2 cellular contexts compared by ENCODE assay signal in genomic region chr4:112173593-112174559, GRCh38.
TF ChIP-seq lines count a peak whose summit lies in the region.

No MANE protein-coding gene starts in this region.

TF ChIP-seq in SK-N-SH, 30 proteins besides CTCF, POLR2A, EP300 and RAD21 (continued from another document):
- TF ChIP-seq REST (IDR thresholded peaks at IDR 0.05; ENCODE audit: low read depth, low read length) (no peak), POLR2AphosphoS5 (IDR thresholded peaks at IDR 0.05; ENCODE audit: low read depth, low read length) (no peak), EZH2phosphoT487 (IDR thresholded peaks at IDR 0.05; ENCODE audit: borderline replicate concordance, low read depth) (no peak), NRF1 (IDR thresholded peaks at IDR 0.05; ENCODE audit: low read depth, low read length) (no peak), SMC3 (IDR thresholded peaks at IDR 0.05; ENCODE audit: low read depth, low read length) (no peak), GATA2 (CRISPR knock-in tag; IDR thresholded peaks at IDR 0.05) (no peak)
- TF ChIP-seq, protein P1, sequence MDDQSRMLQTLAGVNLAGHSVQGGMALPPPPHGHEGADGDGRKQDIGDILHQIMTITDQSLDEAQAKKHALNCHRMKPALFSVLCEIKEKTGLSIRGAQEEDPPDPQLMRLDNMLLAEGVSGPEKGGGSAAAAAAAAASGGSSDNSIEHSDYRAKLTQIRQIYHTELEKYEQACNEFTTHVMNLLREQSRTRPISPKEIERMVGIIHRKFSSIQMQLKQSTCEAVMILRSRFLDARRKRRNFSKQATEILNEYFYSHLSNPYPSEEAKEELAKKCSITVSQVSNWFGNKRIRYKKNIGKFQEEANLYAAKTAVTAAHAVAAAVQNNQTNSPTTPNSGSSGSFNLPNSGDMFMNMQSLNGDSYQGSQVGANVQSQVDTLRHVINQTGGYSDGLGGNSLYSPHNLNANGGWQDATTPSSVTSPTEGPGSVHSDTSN (IDR thresholded peaks at IDR 0.05): no peak

TF ChIP-seq in SK-N-SH treated with all-trans-retinoic acid at 6 μM for 48 hours, 23 proteins besides CTCF, POLR2A, EP300 and RAD21 (continued from another document):
- TF ChIP-seq, protein P2, sequence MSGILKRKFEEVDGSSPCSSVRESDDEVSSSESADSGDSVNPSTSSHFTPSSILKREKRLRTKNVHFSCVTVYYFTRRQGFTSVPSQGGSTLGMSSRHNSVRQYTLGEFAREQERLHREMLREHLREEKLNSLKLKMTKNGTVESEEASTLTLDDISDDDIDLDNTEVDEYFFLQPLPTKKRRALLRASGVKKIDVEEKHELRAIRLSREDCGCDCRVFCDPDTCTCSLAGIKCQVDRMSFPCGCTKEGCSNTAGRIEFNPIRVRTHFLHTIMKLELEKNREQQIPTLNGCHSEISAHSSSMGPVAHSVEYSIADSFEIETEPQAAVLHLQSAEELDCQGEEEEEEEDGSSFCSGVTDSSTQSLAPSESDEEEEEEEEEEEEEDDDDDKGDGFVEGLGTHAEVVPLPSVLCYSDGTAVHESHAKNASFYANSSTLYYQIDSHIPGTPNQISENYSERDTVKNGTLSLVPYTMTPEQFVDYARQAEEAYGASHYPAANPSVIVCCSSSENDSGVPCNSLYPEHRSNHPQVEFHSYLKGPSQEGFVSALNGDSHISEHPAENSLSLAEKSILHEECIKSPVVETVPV (CRISPR knock-in tag; IDR thresholded peaks at IDR 0.05): no peak
- no peak for TF ChIP-seq ZNF8 (CRISPR knock-in tag; IDR thresholded peaks at IDR 0.05)
- TF ChIP-seq ZNF565 (CRISPR knock-in tag; conservative IDR thresholded peaks at IDR 0.05; ENCODE audit: low read depth): no peak
- no peak for TF ChIP-seq CREB5 (CRISPR knock-in tag; IDR thresholded peaks at IDR 0.05; ENCODE audit: low read depth)
- TF ChIP-seq, protein P3, sequence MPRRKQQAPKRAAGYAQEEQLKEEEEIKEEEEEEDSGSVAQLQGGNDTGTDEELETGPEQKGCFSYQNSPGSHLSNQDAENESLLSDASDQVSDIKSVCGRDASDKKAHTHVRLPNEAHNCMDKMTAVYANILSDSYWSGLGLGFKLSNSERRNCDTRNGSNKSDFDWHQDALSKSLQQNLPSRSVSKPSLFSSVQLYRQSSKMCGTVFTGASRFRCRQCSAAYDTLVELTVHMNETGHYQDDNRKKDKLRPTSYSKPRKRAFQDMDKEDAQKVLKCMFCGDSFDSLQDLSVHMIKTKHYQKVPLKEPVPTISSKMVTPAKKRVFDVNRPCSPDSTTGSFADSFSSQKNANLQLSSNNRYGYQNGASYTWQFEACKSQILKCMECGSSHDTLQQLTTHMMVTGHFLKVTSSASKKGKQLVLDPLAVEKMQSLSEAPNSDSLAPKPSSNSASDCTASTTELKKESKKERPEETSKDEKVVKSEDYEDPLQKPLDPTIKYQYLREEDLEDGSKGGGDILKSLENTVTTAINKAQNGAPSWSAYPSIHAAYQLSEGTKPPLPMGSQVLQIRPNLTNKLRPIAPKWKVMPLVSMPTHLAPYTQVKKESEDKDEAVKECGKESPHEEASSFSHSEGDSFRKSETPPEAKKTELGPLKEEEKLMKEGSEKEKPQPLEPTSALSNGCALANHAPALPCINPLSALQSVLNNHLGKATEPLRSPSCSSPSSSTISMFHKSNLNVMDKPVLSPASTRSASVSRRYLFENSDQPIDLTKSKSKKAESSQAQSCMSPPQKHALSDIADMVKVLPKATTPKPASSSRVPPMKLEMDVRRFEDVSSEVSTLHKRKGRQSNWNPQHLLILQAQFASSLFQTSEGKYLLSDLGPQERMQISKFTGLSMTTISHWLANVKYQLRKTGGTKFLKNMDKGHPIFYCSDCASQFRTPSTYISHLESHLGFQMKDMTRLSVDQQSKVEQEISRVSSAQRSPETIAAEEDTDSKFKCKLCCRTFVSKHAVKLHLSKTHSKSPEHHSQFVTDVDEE (CRISPR knock-in tag; IDR thresholded peaks at IDR 0.05): no peak
- no peak for TF ChIP-seq ISL1 (CRISPR knock-in tag; IDR thresholded peaks at IDR 0.05)
- TF ChIP-seq TCF4 (CRISPR knock-in tag; IDR thresholded peaks at IDR 0.05; ENCODE audit: borderline replicate concordance): no peak
- TF ChIP-seq ZNF70 (CRISPR knock-in tag; IDR thresholded peaks at IDR 0.05): no peak
- TF ChIP-seq, protein P4, sequence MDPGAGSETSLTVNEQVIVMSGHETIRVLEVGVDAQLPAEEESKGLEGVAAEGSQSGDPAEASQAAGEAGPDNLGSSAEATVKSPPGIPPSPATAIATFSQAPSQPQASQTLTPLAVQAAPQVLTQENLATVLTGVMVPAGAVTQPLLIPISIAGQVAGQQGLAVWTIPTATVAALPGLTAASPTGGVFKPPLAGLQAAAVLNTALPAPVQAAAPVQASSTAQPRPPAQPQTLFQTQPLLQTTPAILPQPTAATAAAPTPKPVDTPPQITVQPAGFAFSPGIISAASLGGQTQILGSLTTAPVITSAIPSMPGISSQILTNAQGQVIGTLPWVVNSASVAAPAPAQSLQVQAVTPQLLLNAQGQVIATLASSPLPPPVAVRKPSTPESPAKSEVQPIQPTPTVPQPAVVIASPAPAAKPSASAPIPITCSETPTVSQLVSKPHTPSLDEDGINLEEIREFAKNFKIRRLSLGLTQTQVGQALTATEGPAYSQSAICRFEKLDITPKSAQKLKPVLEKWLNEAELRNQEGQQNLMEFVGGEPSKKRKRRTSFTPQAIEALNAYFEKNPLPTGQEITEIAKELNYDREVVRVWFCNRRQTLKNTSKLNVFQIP (CRISPR knock-in tag; IDR thresholded peaks at IDR 0.05; ENCODE audit: borderline replicate concordance, low read depth): no peak
- TF ChIP-seq ZFP30 (CRISPR knock-in tag; IDR thresholded peaks at IDR 0.05): no peak
